16 cellular contexts compared by ENCODE assay signal in the genomic region with DNA sequence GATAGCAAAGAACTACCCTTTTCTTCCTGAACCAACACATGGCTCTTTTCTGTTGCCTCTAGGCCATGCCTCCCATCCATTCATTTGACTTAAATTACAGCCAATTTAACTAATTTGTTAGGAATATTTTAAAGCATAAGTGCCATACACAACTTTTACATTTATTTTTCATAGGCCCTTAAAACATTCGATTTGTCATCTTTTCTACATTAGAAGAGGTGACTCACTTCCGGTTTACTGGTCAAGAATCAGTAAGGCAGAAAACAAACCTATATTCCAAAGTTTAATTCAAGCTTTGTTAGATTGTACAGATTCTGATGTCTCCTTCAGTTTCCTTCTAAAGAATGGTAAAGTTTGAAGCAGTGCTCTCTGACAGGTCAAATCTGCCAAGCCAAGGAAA.
DNase-seq lines count a peak whose midpoint lies in the region.
"Had no signal": no experiment of that assay in that cellular context is flagged by ENCODE, and none has a peak within 500 bp of the region (broad histone marks: within the 10 kb centered on the region; RNA-seq: fewer than 3 reads in every experiment).

No MANE protein-coding gene starts in this region.

- H3K4me1 ChIP-seq in CD8-positive, alpha-beta memory T cell (ENCODE audit: insufficient read depth, low read length) = no peaks in the 10 kb centered on the region

- H3K4me1 Mint-ChIP-seq in CD8-positive, alpha-beta memory T cell = no peaks in the 10 kb centered on the region
- H3K4me1 Mint-ChIP-seq: B cell, T-helper 17 cell had no signal

- H3K4me3 Mint-ChIP-seq in CD8-positive, alpha-beta memory T cell = no peak overlapping the region
- H3K4me3 Mint-ChIP-seq: B cell, T-helper 17 cell had no signal

- H3K36me3 Mint-ChIP-seq in CD8-positive, alpha-beta memory T cell = no peaks in the 10 kb centered on the region

- no peaks in the 10 kb centered on the region for H3K9me3 ChIP-seq in CD8-positive, alpha-beta memory T cell (ENCODE audit: low read length)

- CTCF ChIA-PET in CD8-positive, alpha-beta memory T cell (lab: Charles Lee) = no interaction called here

- no peak overlapping the region for H3K27ac Mint-ChIP-seq in CD8-positive, alpha-beta memory T cell
- H3K27ac Mint-ChIP-seq: B cell, T-helper 17 cell had no signal

- H3K27me3 ChIP-seq in H7 (ENCODE audit: control insufficient read depth, insufficient read depth, low read length) = no peaks in the 10 kb centered on the region
- no peaks in the 10 kb centered on the region for H3K27me3 ChIP-seq in CD8-positive, alpha-beta memory T cell (ENCODE audit: insufficient read depth, low read length, poor library complexity, severe bottlenecking)

- DNase-seq in EL (peak; percentile 21), LHCN-M2 (ENCODE audit: low read depth) (peak; percentile 21), dermis blood vessel endothelial cell (peak; percentile 1), NCI-H1105 treated with DMSO at 0.1 percent for 48 hours (lab: John Stamatoyannopoulos, UW) (no peak), H7 (no peak), AG08395 (ENCODE audit: low spot score) (no peak)
- no peak for DNase-seq in CD8-positive, alpha-beta memory T cell
- DNase-seq: COR-L47, KBM-7, NCI-H1436 treated with DMSO at 0.1 percent for 48 hours, NCI-H2029, NCI-H345, NCI-H524 treated with DMSO at 0.1 percent for 48 hours, PC-9, T-helper 17 cell had no signal

- no peak overlapping the region for H3K27ac ChIP-seq in CD8-positive, alpha-beta memory T cell (ENCODE audit: low read depth, low read length)
- H3K27ac ChIP-seq: PC-9 had no signal

- no peak overlapping the region for H3K4me3 ChIP-seq in H7 (ENCODE audit: insufficient read depth, low read depth, low read length)
- no peak overlapping the region for H3K4me3 ChIP-seq in CD8-positive, alpha-beta memory T cell (ENCODE audit: low read length)
- H3K4me3 ChIP-seq: PC-9 had no signal

- no peaks in the 10 kb centered on the region for H3K36me3 ChIP-seq in H7 (replicated peaks; ENCODE audit: control insufficient read depth, insufficient read depth, low read length)
- H3K36me3 ChIP-seq in CD8-positive, alpha-beta memory T cell (ENCODE audit: insufficient read depth, low read length) = no peaks in the 10 kb centered on the region

- POLR2A ChIA-PET in CD8-positive, alpha-beta memory T cell (lab: Charles Lee) = no interaction called here

- no peaks in the 10 kb centered on the region for H3K9me3 Mint-ChIP-seq in CD8-positive, alpha-beta memory T cell

- H3K27me3 Mint-ChIP-seq in CD8-positive, alpha-beta memory T cell = no peaks in the 10 kb centered on the region
- H3K27me3 Mint-ChIP-seq: B cell, T-helper 17 cell had no signal

Comparison
In these comparisons a context has a peak if more than half of its experiments do, and no peak if none do; other contexts are left out.
1. DNase-seq: peak in EL (single experiment), LHCN-M2 (single experiment) and dermis blood vessel endothelial cell (single experiment); none in NCI-H1105 treated with DMSO at 0.1 percent for 48 hours (single experiment), H7 (single experiment), CD8-positive, alpha-beta memory T cell (0 of 5) and AG08395 (single experiment).